In genomic region chr1:76727520-76727919, GRCh38 we compare ENCODE assay signal across 22 cellular contexts.
"Had no signal": no experiment of that assay in that cellular context is flagged by ENCODE, and none has a peak within 500 bp of the region (broad histone marks: within the 10 kb centered on the region; RNA-seq: fewer than 3 reads in every experiment).

No MANE protein-coding gene starts in this region.

- H3K4me3 ChIP-seq: colonic mucosa, esophagus squamous epithelium, mucosa of descending colon, skin epidermis, testis, tibial artery had no signal

- H3K9me3 ChIP-seq: colonic mucosa, esophagus squamous epithelium, mucosa of descending colon, neutrophil, testis, tibial artery had no signal

- H2AFZ ChIP-seq: parathyroid adenoma had no signal

- H3K4me1 Mint-ChIP-seq: mesothelial cell of epicardium, naive B cell, neural crest cell had no signal

- H3K4me3 Mint-ChIP-seq: dendritic cell treated with granulocyte-macrophage colony-stimulating factor and Interleukin-4, amounts not matched to agents 40 ng/mL and 50 ng/mL, for 4 days; mesothelial cell of epicardium; naive B cell; natural killer cell treated with Interleukin-12 subunit alpha and Interleukin-12 subunit beta and Interleukin-15 and Interleukin-18, amount 100 ng/mL, for 72 hours; neural crest cell; type B pancreatic cell had no signal

- H3K9ac ChIP-seq: parathyroid adenoma had no signal

- H3K4me1 ChIP-seq: colonic mucosa, esophagus squamous epithelium, parathyroid adenoma, testis, tibial artery had no signal

- H3K9me3 Mint-ChIP-seq: dendritic cell treated with granulocyte-macrophage colony-stimulating factor and Interleukin-4, amounts not matched to agents 40 ng/mL and 50 ng/mL, for 4 days; mesothelial cell of epicardium; naive B cell; type B pancreatic cell had no signal

- DNase-seq: colonic mucosa; effector CD8-positive, alpha-beta T cell; erythroblast; esophagus squamous epithelium; mesenchymal stem cell; mucosa of descending colon; naive B cell; stimulated activated CD4-positive, alpha-beta T cell treated with anti-CD3 and anti-CD28 coated beads, Interleukin-15, amount 100 ng/mL, for 24 hours; stimulated activated CD4-positive, alpha-beta T cell treated with anti-CD3 and anti-CD28 coated beads, Interleukin-4, amount 100 ng/mL, for 1 hour; stimulated activated CD8-positive, alpha-beta memory T cell treated with anti-CD3 and anti-CD28 coated beads, Interleukin-4, amount 100 ng/mL, for 48 hours; stimulated activated naive CD8-positive, alpha-beta T cell treated with anti-CD3 and anti-CD28 coated beads, Interleukin-15, Interleukin-2, amounts not matched to agents 100 U/mL and 50 U/mL, for 24 hours; testis; tibial artery had no signal

- H3K27ac ChIP-seq: colonic mucosa, esophagus squamous epithelium, neutrophil, parathyroid adenoma, skin epidermis, testis, tibial artery had no signal

- H3K27me3 Mint-ChIP-seq: dendritic cell treated with granulocyte-macrophage colony-stimulating factor and Interleukin-4, amounts not matched to agents 40 ng/mL and 50 ng/mL, for 4 days; naive B cell; type B pancreatic cell had no signal

- H3K27me3 ChIP-seq: colonic mucosa, esophagus squamous epithelium, neutrophil, testis, tibial artery had no signal

- H3K36me3 Mint-ChIP-seq: mesothelial cell of epicardium; naive B cell; natural killer cell treated with Interleukin-12 subunit alpha and Interleukin-12 subunit beta and Interleukin-15 and Interleukin-18, amount 100 ng/mL, for 72 hours; type B pancreatic cell had no signal

- H3K27ac Mint-ChIP-seq: dendritic cell treated with granulocyte-macrophage colony-stimulating factor and Interleukin-4, amounts not matched to agents 40 ng/mL and 50 ng/mL, for 4 days; mesothelial cell of epicardium; naive B cell; natural killer cell treated with Interleukin-12 subunit alpha and Interleukin-12 subunit beta and Interleukin-15 and Interleukin-18, amount 100 ng/mL, for 72 hours; progenitor cell of endocrine pancreas; type B pancreatic cell had no signal

- H3K36me3 ChIP-seq: colonic mucosa, esophagus squamous epithelium, neutrophil, tibial artery had no signal

- ATAC-seq: mucosa of descending colon; natural killer cell treated with Interleukin-12 subunit alpha and Interleukin-12 subunit beta and Interleukin-15 and Interleukin-18, amount 100 ng/mL, for 72 hours; stimulated activated naive CD8-positive, alpha-beta T cell treated with anti-CD3 and anti-CD28 coated beads, Interleukin-15, Interleukin-2, amounts not matched to agents 100 U/mL and 50 U/mL, for 24 hours had no signal
